8 cellular contexts compared by ENCODE assay signal in the genomic region with DNA sequence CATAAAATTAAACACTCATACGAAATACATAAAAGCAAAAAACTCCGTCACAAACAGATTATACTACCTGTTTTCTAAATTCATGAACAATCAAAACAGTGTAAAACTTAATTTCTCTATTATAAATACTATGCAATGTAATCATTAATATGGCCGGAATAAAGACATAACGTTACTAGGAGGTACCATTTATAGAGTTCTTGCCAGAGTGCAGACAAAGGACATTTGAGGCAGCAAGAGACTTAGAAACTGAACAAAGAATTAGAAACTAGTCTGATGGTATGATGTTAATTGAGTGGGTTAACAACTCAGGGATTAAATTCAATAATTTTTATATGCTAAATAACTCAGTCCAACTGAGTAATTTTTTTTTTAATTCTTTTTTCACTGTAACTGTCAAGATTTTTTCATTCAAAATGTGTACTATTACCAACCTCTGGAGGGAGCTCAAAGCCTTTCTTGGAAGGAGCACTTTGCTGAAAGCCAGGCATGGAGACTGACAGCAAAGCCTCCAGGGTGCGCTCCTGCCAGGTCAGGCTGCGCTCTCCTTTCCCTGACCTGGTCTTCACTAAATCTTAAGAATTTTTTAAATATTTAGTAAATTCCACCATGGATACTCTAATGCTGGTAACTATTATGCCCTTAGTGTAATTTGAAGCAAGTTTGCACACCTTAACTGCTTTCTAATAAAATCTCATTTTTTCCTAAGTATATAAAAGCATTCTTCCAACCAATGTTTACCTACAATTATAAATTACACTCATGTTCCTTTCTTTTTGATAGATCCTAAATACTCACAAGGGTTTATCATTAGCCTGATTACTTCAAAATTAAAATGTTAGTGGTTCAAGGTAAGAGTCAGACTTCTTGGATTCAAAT. TPM values are rescaled to one million over a fixed set of nuclear protein-coding genes. Genes with fewer than 3 reads are reported as not detected.
DNase-seq lines count a peak whose midpoint lies in the region; ATAC-seq and TF ChIP-seq lines count a peak whose summit lies in the region.

No MANE protein-coding gene starts in this region.

- H4K20me1 ChIP-seq in GM23338 (replicated peaks; ENCODE audit: insufficient read depth), result no peaks in the 10 kb centered on the region

- no peak overlapping the region for H3K4me2 ChIP-seq in GM23338

- 48 to 54% (median 51%) methylated on average over 6 of the region's 6 CpGs for WGBS in adrenal gland, 4 donors
- WGBS in heart left ventricle, 4 donors, result 53 to 57% (median 54%) methylated on average over 6 of the region's 6 CpGs

- H3K4me1 Mint-ChIP-seq in GM23338, result no peaks in the 10 kb centered on the region

- no peaks in the 10 kb centered on the region for H3F3A ChIP-seq in GM23338 (replicated peaks; ENCODE audit: low read depth)

- CTCF ChIA-PET in RWPE1 (lab: Yijun Ruan, JAX), result interaction anchor here (0.6 to 1.2 kb wide), 16 partner anchors 9 to 249 kb away, joined by 3 to 7 read pairs (median 4); a partner anchor contains a TSS

- H3K4me1 ChIP-seq in GM23338 (ENCODE audit: insufficient read depth) (no peaks in the 10 kb centered on the region), adrenal gland (replicated peaks in 1 of 2) (no peaks in the 10 kb centered on the region), heart left ventricle (peaks cover 0 to 3% (median 0%) of the 10 kb centered on the region in 12 donors)

- H3K4me3 ChIP-seq in GM23338 (no peak overlapping the region), adrenal gland (no peak overlapping the region), heart left ventricle (no peak overlapping the region)

- H3K36me3 Mint-ChIP-seq in GM23338 (ENCODE audit: low read depth), result peaks cover 11% of the 10 kb centered on the region; the same call in 1 of the 3 replicates

- intact Hi-C loops in adrenal gland (cut with DNase I) (loop anchor here in 1 of 2 donors (5.0 kb wide), 1 partner anchor 142 kb away; no protein-coding TSS in a partner anchor), heart left ventricle (cut with DNase I) (loop anchor here in 8 of 10 donors (1.0 to 2.0 kb wide), 5 partner anchors 141 to 147 kb away; no protein-coding TSS in a partner anchor)

- H3K27me3 ChIP-seq in GM23338 (ENCODE audit: insufficient read depth) (no peaks in the 10 kb centered on the region), adrenal gland (no peaks in the 10 kb centered on the region), heart left ventricle (no peaks in the 10 kb centered on the region)

- H2AFZ ChIP-seq in GM23338, result no peak overlapping the region

- H3K9me2 ChIP-seq in GM23338 (ENCODE audit: insufficient read depth), result no peaks in the 10 kb centered on the region

- no peaks in the 10 kb centered on the region for H3K79me2 ChIP-seq in GM23338 (replicated peaks; ENCODE audit: insufficient read depth)

- H3K27me3 Mint-ChIP-seq in GM23338 (ENCODE audit: insufficient read depth, low read depth, poor library complexity), result no peaks in the 10 kb centered on the region

- POLR2A ChIA-PET in RWPE1 (lab: Yijun Ruan, JAX; ENCODE audit: low non-redundant PET), result no interaction called here

- H3K36me3 ChIP-seq in GM23338 (ENCODE audit: insufficient read depth) (peaks cover 7% of the 10 kb centered on the region; the same call in 1 of the 2 replicates), adrenal gland (replicated peaks in 1 of 2) (no peaks in the 10 kb centered on the region), heart left ventricle (peaks cover 0 to 26% (median 0%) of the 10 kb centered on the region in 9 donors)

- no peaks in the 10 kb centered on the region for H3K9me3 ChIP-seq in adrenal gland (replicated peaks in 1 of 3)
- no peaks in the 10 kb centered on the region for H3K9me3 ChIP-seq in heart left ventricle

- no peak for TF ChIP-seq POLR2A in adrenal gland (IDR thresholded peaks at IDR 0.05)
- TF ChIP-seq POLR2A in heart left ventricle (IDR thresholded peaks at IDR 0.05), result no peak

- no peaks in the 10 kb centered on the region for H3K9me3 Mint-ChIP-seq in GM23338

- H3K4me3 Mint-ChIP-seq in GM23338, result no peak overlapping the region

- ATAC-seq in GM23338 (peak; percentile 99), heart left ventricle (peak in 3 of 4 donors; percentile 83 to 87 (median 86)), HG02588 (IDR thresholded peaks at IDR 0.05; ENCODE audit: unreplicated experiment) (no peak)

- DNase-seq in GM04503 (ENCODE audit: low read depth), result peak; percentile 17
- peak; percentile 90 for DNase-seq in GM23338 (ENCODE audit: low spot score)
- peak; percentile 71 for DNase-seq in LHCN-M2 (ENCODE audit: low read depth)
- DNase-seq in RWPE1 (ENCODE audit: low spot score), result peak; percentile 72
- DNase-seq in adrenal gland, result peak; percentile 57 to 73 (median 62)
- peak; percentile 48 to 57 (median 53) for DNase-seq in heart left ventricle
- DNase-seq in putamen (ENCODE audit: low spot score), result peak; percentile 58

- TF ChIP-seq CTCF in GM23338 (conservative IDR thresholded peaks at IDR 0.05; ENCODE audit: low read depth in 2 of 2) (peak; percentile 77 to 89), RWPE1 (conservative IDR thresholded peaks at IDR 0.05; ENCODE audit: low read depth) (peak; percentile 91), adrenal gland (IDR thresholded peaks at IDR 0.05) (peak; percentile 63 to 87 (median 76)), heart left ventricle (IDR thresholded peaks at IDR 0.05) (peak; percentile 62 to 85 (median 76))

- H3K27ac Mint-ChIP-seq in GM23338, result no peak overlapping the region

- H3K27ac ChIP-seq in GM23338 (ENCODE audit: low read depth) (no peak overlapping the region), RWPE1 (no peak overlapping the region), adrenal gland (no peak overlapping the region), heart left ventricle (no peak overlapping the region)

TF ChIP-seq in GM23338, 12 proteins besides CTCF, POLR2A, EP300 and RAD21 (continues in another document):
- TF ChIP-seq, protein P1, sequence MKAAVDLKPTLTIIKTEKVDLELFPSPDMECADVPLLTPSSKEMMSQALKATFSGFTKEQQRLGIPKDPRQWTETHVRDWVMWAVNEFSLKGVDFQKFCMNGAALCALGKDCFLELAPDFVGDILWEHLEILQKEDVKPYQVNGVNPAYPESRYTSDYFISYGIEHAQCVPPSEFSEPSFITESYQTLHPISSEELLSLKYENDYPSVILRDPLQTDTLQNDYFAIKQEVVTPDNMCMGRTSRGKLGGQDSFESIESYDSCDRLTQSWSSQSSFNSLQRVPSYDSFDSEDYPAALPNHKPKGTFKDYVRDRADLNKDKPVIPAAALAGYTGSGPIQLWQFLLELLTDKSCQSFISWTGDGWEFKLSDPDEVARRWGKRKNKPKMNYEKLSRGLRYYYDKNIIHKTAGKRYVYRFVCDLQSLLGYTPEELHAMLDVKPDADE (IDR thresholded peaks at IDR 0.05), result no peak
- TF ChIP-seq, protein P2, sequence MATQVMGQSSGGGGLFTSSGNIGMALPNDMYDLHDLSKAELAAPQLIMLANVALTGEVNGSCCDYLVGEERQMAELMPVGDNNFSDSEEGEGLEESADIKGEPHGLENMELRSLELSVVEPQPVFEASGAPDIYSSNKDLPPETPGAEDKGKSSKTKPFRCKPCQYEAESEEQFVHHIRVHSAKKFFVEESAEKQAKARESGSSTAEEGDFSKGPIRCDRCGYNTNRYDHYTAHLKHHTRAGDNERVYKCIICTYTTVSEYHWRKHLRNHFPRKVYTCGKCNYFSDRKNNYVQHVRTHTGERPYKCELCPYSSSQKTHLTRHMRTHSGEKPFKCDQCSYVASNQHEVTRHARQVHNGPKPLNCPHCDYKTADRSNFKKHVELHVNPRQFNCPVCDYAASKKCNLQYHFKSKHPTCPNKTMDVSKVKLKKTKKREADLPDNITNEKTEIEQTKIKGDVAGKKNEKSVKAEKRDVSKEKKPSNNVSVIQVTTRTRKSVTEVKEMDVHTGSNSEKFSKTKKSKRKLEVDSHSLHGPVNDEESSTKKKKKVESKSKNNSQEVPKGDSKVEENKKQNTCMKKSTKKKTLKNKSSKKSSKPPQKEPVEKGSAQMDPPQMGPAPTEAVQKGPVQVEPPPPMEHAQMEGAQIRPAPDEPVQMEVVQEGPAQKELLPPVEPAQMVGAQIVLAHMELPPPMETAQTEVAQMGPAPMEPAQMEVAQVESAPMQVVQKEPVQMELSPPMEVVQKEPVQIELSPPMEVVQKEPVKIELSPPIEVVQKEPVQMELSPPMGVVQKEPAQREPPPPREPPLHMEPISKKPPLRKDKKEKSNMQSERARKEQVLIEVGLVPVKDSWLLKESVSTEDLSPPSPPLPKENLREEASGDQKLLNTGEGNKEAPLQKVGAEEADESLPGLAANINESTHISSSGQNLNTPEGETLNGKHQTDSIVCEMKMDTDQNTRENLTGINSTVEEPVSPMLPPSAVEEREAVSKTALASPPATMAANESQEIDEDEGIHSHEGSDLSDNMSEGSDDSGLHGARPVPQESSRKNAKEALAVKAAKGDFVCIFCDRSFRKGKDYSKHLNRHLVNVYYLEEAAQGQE (IDR thresholded peaks at IDR 0.05; ENCODE audit: unreplicated experiment), result no peak
- TF ChIP-seq STAT1 (IDR thresholded peaks at IDR 0.05; ENCODE audit: unreplicated experiment), result no peak
- TF ChIP-seq EZH2 (IDR thresholded peaks at IDR 0.05; ENCODE audit: low read depth, unreplicated experiment), result no peak
- no peak for TF ChIP-seq ZNF114 (CRISPR knock-in tag; IDR thresholded peaks at IDR 0.05)
- no peak for TF ChIP-seq EZH2phosphoT487 (IDR thresholded peaks at IDR 0.05; ENCODE audit: unreplicated experiment)

RNA-seq across cellular contexts. Expression of a gene that starts 34.1 kb away (rescaled TPM):
- total RNA-seq in GM23338 (2014; rRNA removed; shearing (Covaris generic)), result 20.0 and 24.2 TPM in 2 replicates
- 5.3 TPM in 2 replicates for polyA plus RNA-seq in GM23338 (2016; fragmentation: Nextera tagmentation; extraction: Ambion mirVana)
- total RNA-seq in LHCN-M2 (2014; rRNA removed), result 10.3 and 10.6 TPM in 2 replicates
- polyA plus RNA-seq in LHCN-M2 (2012), result 1.7 TPM
- 10 to 100 TPM in 4 of 8 donors, 1 to 10 TPM in 4; 5.0 to 14.4 (median 9.9) TPM for total RNA-seq in adrenal gland
- polyA plus RNA-seq in adrenal gland, result 10 to 100 TPM in 1 of 3 donors, 1 to 10 TPM in 2; 3.7 to 12.1 (median 5.4) TPM
- 1 to 10 TPM; 3.1 to 8.5 (median 5.1) TPM for total RNA-seq in heart left ventricle
- polyA plus RNA-seq in heart left ventricle, result 1 to 10 TPM; 1.1 to 4.8 TPM

RNA-seq across cellular contexts. Expression of a gene that starts 54.0 kb away (rescaled TPM):
- total RNA-seq in GM23338 (2014; rRNA removed; shearing (Covaris generic)), result 4.6 and 4.9 TPM in 2 replicates
- polyA plus RNA-seq in GM23338 (2016; fragmentation: Nextera tagmentation; extraction: Ambion mirVana) (17.0 and 22.8 TPM in 2 replicates), adrenal gland (10 to 100 TPM; 10.0 to 43.9 (median 34.3) TPM), heart left ventricle (10 to 100 TPM in 1 of 2 donors, 1 to 10 TPM in 1; 6.3 to 10.3 TPM)
- total RNA-seq in LHCN-M2 (2014; rRNA removed) (5.7 and 14.8 TPM in 2 replicates), adrenal gland (10 to 100 TPM in 3 of 8 donors, 1 to 10 TPM in 5; 2.1 to 21.7 (median 8.5) TPM), heart left ventricle (1 to 10 TPM; 2.6 to 9.8 (median 6.3) TPM)
- 2.6 TPM for polyA plus RNA-seq in LHCN-M2 (2012)

RNA-seq across cellular contexts. Expression of a gene that starts 56.7 kb away (rescaled TPM):
- 6.4 and 7.0 TPM in 2 replicates for total RNA-seq in GM23338 (2014; rRNA removed; shearing (Covaris generic))
- 4.4 and 4.6 TPM in 2 replicates for polyA plus RNA-seq in GM23338 (2016; fragmentation: Nextera tagmentation; extraction: Ambion mirVana)
- 6.9 and 8.2 TPM in 2 replicates for total RNA-seq in LHCN-M2 (2014; rRNA removed)
- polyA plus RNA-seq in LHCN-M2 (2012), result 8.0 TPM
- total RNA-seq in adrenal gland, result 1 to 10 TPM in 1 of 8 donors, under 1 TPM in 6, not detected in 1; 0.14 to 1.0 (median 0.72) TPM
- polyA plus RNA-seq in adrenal gland, result under 1 TPM; 0.16 to 0.79 (median 0.77) TPM
- under 1 TPM in 5 of 9 donors, not detected in 4; 0.12 to 0.48 (median 0.25) TPM for total RNA-seq in heart left ventricle
- polyA plus RNA-seq in heart left ventricle, result under 1 TPM; 0.19 to 0.29 TPM

Comparison
In these comparisons a context has a peak if more than half of its experiments do, and no peak if none do; other contexts are left out.
1. DNase-seq: peak in every context shown above with its lines; median percentile 90 in GM23338; 72 in RWPE1; 71 in LHCN-M2; 62 in adrenal gland; 58 in putamen; 53 in heart left ventricle; 17 in GM04503.